19 cellular contexts compared by ENCODE assay signal in genomic region chr2:121159291-121160144, GRCh38.
DNase-seq lines count a peak whose midpoint lies in the region; ATAC-seq, FAIRE-seq and TF ChIP-seq lines count a peak whose summit lies in the region.
"Had no signal": no experiment of that assay in that cellular context is flagged by ENCODE, and none has a peak within 500 bp of the region (broad histone marks: within the 10 kb centered on the region; RNA-seq: fewer than 3 reads in every experiment).

No MANE protein-coding gene starts in this region.

- POLR2A ChIA-PET in PC-9 (lab: Charles Lee; ENCODE audit: unreplicated experiment) = no interaction called here

- H3K9me3 ChIP-seq in SJSA1 (replicated peaks) (peaks cover 14% of the 10 kb centered on the region), esophagus squamous epithelium (peaks cover 0 to 16% (median 16%) of the 10 kb centered on the region in 3 donors), suprapubic skin (peaks cover 15% of the 10 kb centered on the region), PC-9 (ENCODE audit: insufficient read depth, low read depth) (peaks cover 18% of the 10 kb centered on the region)

- H2AFZ ChIP-seq in PC-9 = no peak overlapping the region

- no peak for TF ChIP-seq EP300 in suprapubic skin (IDR thresholded peaks at IDR 0.05)

- TF ChIP-seq CTCF in esophagus squamous epithelium (IDR thresholded peaks at IDR 0.05) = no peak
- no peak for TF ChIP-seq CTCF in suprapubic skin (IDR thresholded peaks at IDR 0.05)
- no peak for TF ChIP-seq CTCF in PC-9 (conservative IDR thresholded peaks at IDR 0.05)

- no peaks in the 10 kb centered on the region for H3K27me3 ChIP-seq in SJSA1 (replicated peaks)
- H3K27me3 ChIP-seq in esophagus squamous epithelium = no peaks in the 10 kb centered on the region
- H3K27me3 ChIP-seq in suprapubic skin = no peaks in the 10 kb centered on the region
- no peaks in the 10 kb centered on the region for H3K27me3 ChIP-seq in PC-9 (ENCODE audit: insufficient read depth, low read depth)
- H3K27me3 ChIP-seq: BLaER1 had no signal

- H3K27ac ChIP-seq in SJSA1 (peak overlapping the region; percentile 84), esophagus squamous epithelium (peak overlapping the region in 3 of 4 donors; percentile 50 to 69 (median 51)), suprapubic skin (peak overlapping the region; percentile 25), PC-9 (no peak overlapping the region)
- H3K27ac ChIP-seq: 22Rv1, A549, BLaER1 had no signal

- DNase-seq in cardiac septum (ENCODE audit: low spot score) (peak; percentile 67), Right ventricle myocardium inferior (ENCODE audit: missing footprints) (no peak), SJSA1 (ENCODE audit: low read depth in 1 of 2, low spot score in 2 of 2) (peak in 1 of 2 experiments; percentile 83), esophagus squamous epithelium (lab: John Stamatoyannopoulos, UW) (no peak), suprapubic skin (ENCODE audit: low spot score in 2 of 2) (no peak), PC-9 (no peak), GM12892 (ENCODE audit: insufficient read length) (no peak), C1 segment of cervical spinal cord (lab: John Stamatoyannopoulos, UW) (no peak)
- DNase-seq: Calu3; CD8-positive, alpha-beta T cell; DMS79 treated with DMSO at 0.1 percent for 48 hours; H9 had no signal

- peaks cover 23% of the 10 kb centered on the region for H3K4me1 ChIP-seq in SJSA1 (replicated peaks)
- peaks cover 7 to 46% (median 17%) of the 10 kb centered on the region in 3 donors for H3K4me1 ChIP-seq in esophagus squamous epithelium
- H3K4me1 ChIP-seq in suprapubic skin = peaks cover 19% of the 10 kb centered on the region
- H3K4me1 ChIP-seq in PC-9 (replicated peaks; ENCODE audit: insufficient read depth) = no peaks in the 10 kb centered on the region
- H3K4me1 ChIP-seq: A549, BLaER1 had no signal

- H3K79me2 ChIP-seq in PC-9 (ENCODE audit: low read depth) = no peaks in the 10 kb centered on the region

- WGBS in esophagus squamous epithelium, 2 donors = 54 to 61% methylated on average over 7 of the region's 9 CpGs
- WGBS in suprapubic skin = 77% methylated on average over 9 of the region's 9 CpGs

- CTCF ChIA-PET in PC-9 (lab: Charles Lee) = no interaction called here

- ATAC-seq in Right ventricle myocardium inferior = no peak
- ATAC-seq: A549; CD8-positive, alpha-beta T cell; GM12878 had no signal

- no TSS peak for BruUV-seq in PC-9 (replicated peaks; lab: Mats Ljungman, UMichigan)

- H3K4me3 ChIP-seq in SJSA1 (no peak overlapping the region), esophagus squamous epithelium (no peak overlapping the region), suprapubic skin (no peak overlapping the region), PC-9 (no peak overlapping the region)
- H3K4me3 ChIP-seq: A549, BLaER1, GM12878 had no signal

- H3K36me3 ChIP-seq in SJSA1 (no peaks in the 10 kb centered on the region), esophagus squamous epithelium (no peaks in the 10 kb centered on the region), suprapubic skin (no peaks in the 10 kb centered on the region), PC-9 (ENCODE audit: low read depth) (no peaks in the 10 kb centered on the region)
- H3K36me3 ChIP-seq: BLaER1 had no signal

- no peak overlapping the region for H3K4me2 ChIP-seq in PC-9
- H3K4me2 ChIP-seq: A549, BLaER1 had no signal

- no peak for FAIRE-seq in GM12892 (lab: Jason Lieb, UNC)
- FAIRE-seq: A549, GM12878, GM19239, H1, HTR-8/SVneo had no signal

- no peak for TF ChIP-seq POLR2A in esophagus squamous epithelium (IDR thresholded peaks at IDR 0.05)
- TF ChIP-seq POLR2A in suprapubic skin (IDR thresholded peaks at IDR 0.05) = no peak
- TF ChIP-seq POLR2A in GM12892 (IDR thresholded peaks at IDR 0.05; ENCODE audit: low read depth, low read length) = no peak

- H4K20me1 ChIP-seq in PC-9 (ENCODE audit: insufficient read depth) = no peaks in the 10 kb centered on the region
- H4K20me1 ChIP-seq: BLaER1 had no signal

- H3F3A ChIP-seq in PC-9 (ENCODE audit: insufficient read depth, low read depth) = no peaks in the 10 kb centered on the region

- no peaks in the 10 kb centered on the region for H3K9me2 ChIP-seq in PC-9 (ENCODE audit: insufficient read depth)

- intact Hi-C loops in cardiac septum (cut with DNase I) = no loop called here
- intact Hi-C loops in Right ventricle myocardium inferior (cut with DNase I) = no loop called here
- intact Hi-C loops in esophagus squamous epithelium (cut with DNase I) = no loop called here
- intact Hi-C loops in PC-9 (cut with micrococcal nuclease; ENCODE audit: unreplicated experiment) = no loop called here
